Comparison of ENCODE assay signal across 1 cellular context in genomic region chr1:160681067-160681890, GRCh38.
TF ChIP-seq lines count a peak whose summit lies in the region.

No MANE protein-coding gene starts in this region.

TF ChIP-seq in K562, 482 proteins besides CTCF, POLR2A, EP300 and RAD21 (continues in another document):
- peak; percentile 31; the same call in 1 of the 2 replicates for TF ChIP-seq NFE2 (IDR thresholded peaks at IDR 0.05; ENCODE audit: low read depth)
- TF ChIP-seq KAT2B (IDR thresholded peaks at IDR 0.05; ENCODE audit: low read depth, low read length) = no peak
- no peak for TF ChIP-seq ZHX1 (conservative IDR thresholded peaks at IDR 0.05; ENCODE audit: low read length)
- TF ChIP-seq MAFG (tag; conservative IDR thresholded peaks at IDR 0.05) = peak; percentile 79
- TF ChIP-seq CREB1 (IDR thresholded peaks at IDR 0.05) = no peak
- TF ChIP-seq CREB1 (CRISPR knock-in tag; IDR thresholded peaks at IDR 0.05) = peak; percentile 25; the same call in 1 of the 2 replicates
- peak; percentile 60 for TF ChIP-seq CTCFL (IDR thresholded peaks at IDR 0.05; ENCODE audit: borderline replicate concordance, insufficient read depth, low read depth, low read length, poor library complexity, severe bottlenecking)
- no peak for TF ChIP-seq ZNF592 (IDR thresholded peaks at IDR 0.05)
- peak; percentile 84 for TF ChIP-seq SMC3 (conservative IDR thresholded peaks at IDR 0.05; ENCODE audit: insufficient read depth, low read depth, low read length)
- TF ChIP-seq C11orf30 (IDR thresholded peaks at IDR 0.05; ENCODE audit: low read depth) = peak; percentile 81
- peak; percentile 91 for TF ChIP-seq ZNF316 (IDR thresholded peaks at IDR 0.05)
- no peak for TF ChIP-seq FOXP1 (CRISPR knock-in tag; IDR thresholded peaks at IDR 0.05)
- no peak for TF ChIP-seq FOXP4 (CRISPR knock-in tag; IDR thresholded peaks at IDR 0.05; ENCODE audit: borderline replicate concordance)
- no peak for TF ChIP-seq ZNF253 (CRISPR knock-in tag; conservative IDR thresholded peaks at IDR 0.05)
- no peak for TF ChIP-seq CHD7 (IDR thresholded peaks at IDR 0.05; ENCODE audit: low read depth, low read length)
- peak; percentile 85 for TF ChIP-seq DEAF1 (CRISPR knock-in tag; IDR thresholded peaks at IDR 0.05)
- no peak for TF ChIP-seq PHF21A (IDR thresholded peaks at IDR 0.05; ENCODE audit: borderline replicate concordance, low read depth)
- peak; percentile 78; the same call in 1 of the 2 replicates for TF ChIP-seq CC2D1A (IDR thresholded peaks at IDR 0.05)
- no peak for TF ChIP-seq KAT8 (IDR thresholded peaks at IDR 0.05; ENCODE audit: low read depth)
- TF ChIP-seq ZBTB33 (CRISPR knock-in tag; IDR thresholded peaks at IDR 0.05) = peak; percentile 74; the same call in 1 of the 2 replicates
- no peak for TF ChIP-seq ZNF174 (CRISPR knock-in tag; IDR thresholded peaks at IDR 0.05)
- no peak for TF ChIP-seq ZNF232 (CRISPR knock-in tag; IDR thresholded peaks at IDR 0.05)
- TF ChIP-seq NR2C2 (CRISPR knock-in tag; IDR thresholded peaks at IDR 0.05) = peak; percentile 20; the same call in 1 of the 2 replicates
- TF ChIP-seq NR2C2 (tag; IDR thresholded peaks at IDR 0.05) = no peak
- peak; percentile 49 for TF ChIP-seq CTBP1 (IDR thresholded peaks at IDR 0.05; ENCODE audit: borderline replicate concordance)
